ENCODE assay signal across 12 cellular contexts in genomic region chr5:112533315-112533867, GRCh38.
DNase-seq lines count a peak whose midpoint lies in the region; ATAC-seq and TF ChIP-seq lines count a peak whose summit lies in the region.
"Had no signal": no experiment of that assay in that cellular context is flagged by ENCODE, and none has a peak within 500 bp of the region (broad histone marks: within the 10 kb centered on the region; RNA-seq: fewer than 3 reads in every experiment).

No MANE protein-coding gene starts in this region.

- H3K36me3 Mint-ChIP-seq in dendritic cell treated with granulocyte-macrophage colony-stimulating factor and Interleukin-4, amounts not matched to agents 40 ng/mL and 50 ng/mL, for 4 days (ENCODE audit: low read depth): no peaks in the 10 kb centered on the region
- peaks cover 6% of the 10 kb centered on the region for H3K36me3 Mint-ChIP-seq in stimulated activated memory B cell treated with anti-CD40 and anti-IgM and Interleukin-4, amounts not matched to agents 10 μg/mL and 1 μg/mL and 100 μg/mL, for 72 hours
- H3K36me3 Mint-ChIP-seq: activated CD4-positive, alpha-beta memory T cell treated with anti-CD3 and anti-CD28 coated beads for 36 hours had no signal

- H3K4me2 ChIP-seq in smooth muscle cell: no peak overlapping the region

- WGBS in smooth muscle cell (ENCODE audit: low lambda C conversion rate): 64% methylated on average over 2 of the region's 2 CpGs

- peaks cover 56% of the 10 kb centered on the region for H3K4me1 Mint-ChIP-seq in dendritic cell treated with granulocyte-macrophage colony-stimulating factor and Interleukin-4, amounts not matched to agents 40 ng/mL and 50 ng/mL, for 4 days (ENCODE audit: low read depth)
- H3K4me1 Mint-ChIP-seq in stimulated activated memory B cell treated with anti-CD40 and anti-IgM and Interleukin-4, amounts not matched to agents 10 μg/mL and 1 μg/mL and 100 μg/mL, for 72 hours: peaks cover 59% of the 10 kb centered on the region

- TF ChIP-seq CTCF in smooth muscle cell (IDR thresholded peaks at IDR 0.05; ENCODE audit: borderline replicate concordance, insufficient read depth, poor library complexity, severe bottlenecking): no peak

- no peaks in the 10 kb centered on the region for H3K9me3 Mint-ChIP-seq in dendritic cell treated with granulocyte-macrophage colony-stimulating factor and Interleukin-4, amounts not matched to agents 40 ng/mL and 50 ng/mL, for 4 days
- H3K9me3 Mint-ChIP-seq in stimulated activated memory B cell treated with anti-CD40 and anti-IgM and Interleukin-4, amounts not matched to agents 10 μg/mL and 1 μg/mL and 100 μg/mL, for 72 hours: no peaks in the 10 kb centered on the region
- H3K9me3 Mint-ChIP-seq: activated CD4-positive, alpha-beta memory T cell treated with anti-CD3 and anti-CD28 coated beads for 36 hours had no signal

- no peak overlapping the region for H3K9ac ChIP-seq in smooth muscle cell (ENCODE audit: low read depth)

- no peaks in the 10 kb centered on the region for H3K79me2 ChIP-seq in smooth muscle cell (ENCODE audit: low read depth)

- H3K4me3 Mint-ChIP-seq in dendritic cell treated with granulocyte-macrophage colony-stimulating factor and Interleukin-4, amounts not matched to agents 40 ng/mL and 50 ng/mL, for 4 days: no peak overlapping the region
- H3K4me3 Mint-ChIP-seq in stimulated activated memory B cell treated with anti-CD40 and anti-IgM and Interleukin-4, amounts not matched to agents 10 μg/mL and 1 μg/mL and 100 μg/mL, for 72 hours: peak overlapping the region; percentile 36
- H3K4me3 Mint-ChIP-seq: activated CD4-positive, alpha-beta memory T cell treated with anti-CD3 and anti-CD28 coated beads for 36 hours had no signal

- no peak overlapping the region for H3K4me3 ChIP-seq in smooth muscle cell
- H3K4me3 ChIP-seq: Peyer's patch had no signal

- H3F3A ChIP-seq in smooth muscle cell (ENCODE audit: low read depth): no peaks in the 10 kb centered on the region

- peak; percentile 49 for ATAC-seq in GM18907 (IDR thresholded peaks at IDR 0.05; ENCODE audit: unreplicated experiment)
- ATAC-seq in HG03442 (IDR thresholded peaks at IDR 0.05; ENCODE audit: unreplicated experiment): peak; percentile 50
- ATAC-seq in stimulated activated memory B cell treated with anti-CD40 and anti-IgM and Interleukin-4, amounts not matched to agents 10 μg/mL and 1 μg/mL and 100 μg/mL, for 72 hours: peak; percentile 53

- peak overlapping the region; percentile 83 for H3K27ac Mint-ChIP-seq in dendritic cell treated with granulocyte-macrophage colony-stimulating factor and Interleukin-4, amounts not matched to agents 40 ng/mL and 50 ng/mL, for 4 days
- H3K27ac Mint-ChIP-seq in stimulated activated memory B cell treated with anti-CD40 and anti-IgM and Interleukin-4, amounts not matched to agents 10 μg/mL and 1 μg/mL and 100 μg/mL, for 72 hours: peak overlapping the region; percentile 94
- H3K27ac Mint-ChIP-seq: activated CD4-positive, alpha-beta memory T cell treated with anti-CD3 and anti-CD28 coated beads for 36 hours had no signal

- H4K20me1 ChIP-seq in smooth muscle cell (ENCODE audit: low read depth): no peaks in the 10 kb centered on the region

- H3K27me3 Mint-ChIP-seq in dendritic cell treated with granulocyte-macrophage colony-stimulating factor and Interleukin-4, amounts not matched to agents 40 ng/mL and 50 ng/mL, for 4 days: no peaks in the 10 kb centered on the region
- no peaks in the 10 kb centered on the region for H3K27me3 Mint-ChIP-seq in stimulated activated memory B cell treated with anti-CD40 and anti-IgM and Interleukin-4, amounts not matched to agents 10 μg/mL and 1 μg/mL and 100 μg/mL, for 72 hours

- DNase-seq in HuH-7.5 (ENCODE audit: low spot score) (no peak), smooth muscle cell (lab: John Stamatoyannopoulos, UW; ENCODE audit: unreplicated experiment) (no peak)
- no peak for DNase-seq in activated naive CD4-positive, alpha-beta T cell treated with anti-CD3 and anti-CD28 coated beads, Interleukin-2, amount 50 U/mL, for 16 hours
- DNase-seq: activated CD4-positive, alpha-beta memory T cell treated with anti-CD3 and anti-CD28 coated beads for 36 hours; foreskin melanocyte; H7; KBM-7 had no signal

- H3K36me3 ChIP-seq in smooth muscle cell (ENCODE audit: low read depth): no peaks in the 10 kb centered on the region
- H3K36me3 ChIP-seq: Peyer's patch had no signal

- H3K27me3 ChIP-seq in smooth muscle cell (ENCODE audit: low read depth): no peaks in the 10 kb centered on the region
- H3K27me3 ChIP-seq: Peyer's patch had no signal

- H2AFZ ChIP-seq in smooth muscle cell (ENCODE audit: low read depth): no peak overlapping the region

- H3K27ac ChIP-seq in smooth muscle cell (ENCODE audit: low read depth): no peak overlapping the region
- H3K27ac ChIP-seq: Peyer's patch had no signal

- intact Hi-C loops in dendritic cell treated with granulocyte-macrophage colony-stimulating factor and Interleukin-4, amounts not matched to agents 40 ng/mL and 50 ng/mL, for 4 days (cut with micrococcal nuclease): loop anchor here (5.0 kb wide), 2 partner anchors 356 to 371 kb away; no protein-coding TSS in a partner anchor

- no peaks in the 10 kb centered on the region for H3K9me3 ChIP-seq in smooth muscle cell (replicated peaks; ENCODE audit: low read depth)
- H3K9me3 ChIP-seq: Peyer's patch had no signal

- no peaks in the 10 kb centered on the region for H3K4me1 ChIP-seq in smooth muscle cell (ENCODE audit: low read depth)
- H3K4me1 ChIP-seq: Peyer's patch had no signal
